In the genomic region with DNA sequence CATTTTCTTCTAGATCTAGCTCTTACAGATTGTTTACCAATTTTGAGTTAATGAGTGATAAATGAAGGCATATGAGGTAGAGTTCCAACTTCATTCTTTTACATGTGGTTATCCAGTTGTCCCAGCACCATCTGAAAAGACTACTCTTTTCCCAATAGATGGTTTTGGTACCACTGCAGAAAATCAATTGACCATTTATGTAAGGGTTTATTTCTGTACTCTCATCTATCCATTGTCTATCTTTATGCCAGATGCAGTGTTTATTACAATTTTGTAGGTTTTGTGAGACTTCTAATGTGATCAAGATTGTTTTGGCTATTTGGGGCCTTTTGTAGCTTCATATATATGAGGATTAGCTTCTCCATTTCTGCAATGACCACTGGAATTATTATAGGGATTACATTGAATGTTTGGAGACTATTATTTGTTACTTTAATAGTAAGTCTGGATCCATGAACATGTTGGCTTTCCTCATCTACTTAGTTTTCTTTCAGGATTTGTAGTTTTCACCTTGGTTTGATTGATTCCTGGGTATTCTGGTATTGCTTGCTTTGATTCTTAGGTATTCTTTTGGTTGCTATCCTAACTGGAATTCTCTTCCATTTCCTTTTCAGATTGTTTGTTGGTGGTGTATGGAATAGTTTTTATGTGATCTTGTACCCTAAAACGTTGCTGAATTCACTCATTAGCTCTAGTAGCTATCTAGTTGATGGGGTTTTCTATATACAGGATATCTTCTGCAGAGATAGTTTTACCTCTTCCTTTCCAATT, we compare ENCODE assay signal across 2 cellular contexts.
TF ChIP-seq lines count a peak whose summit lies in the region.

No MANE protein-coding gene starts in this region.

TF ChIP-seq in A549, 52 proteins besides CTCF, POLR2A, EP300 and RAD21:
- peak; percentile 93; the same call in 1 of the 2 replicates for TF ChIP-seq POLR2AphosphoS2 (conservative IDR thresholded peaks at IDR 0.05; ENCODE audit: low read length)
- 0 out of 2 replicates have a peak, but pooled peaks have one; percentile 18 for TF ChIP-seq EHF (CRISPR knock-in tag; IDR thresholded peaks at IDR 0.05)
- TF ChIP-seq MAFK (IDR thresholded peaks at IDR 0.05; ENCODE audit: partially characterized antibody) = no peak
TF ChIP-seq in A549: peak in this region for 2.

TF ChIP-seq in H1, 55 proteins besides CTCF, POLR2A, EP300 and RAD21:
- 0 out of 2 replicates have a peak, but pooled peaks have one; percentile 42 for TF ChIP-seq GTF2F1 (IDR thresholded peaks at IDR 0.05; ENCODE audit: borderline replicate concordance, low read depth, low read length)
- no peak for TF ChIP-seq RXRA (IDR thresholded peaks at IDR 0.05; ENCODE audit: insufficient read depth, low read depth, low read length)
- TF ChIP-seq CBX8 (IDR thresholded peaks at IDR 0.05; ENCODE audit: borderline replicate concordance, low read depth, low read length) = no peak
- TF ChIP-seq ASH2L (IDR thresholded peaks at IDR 0.05; ENCODE audit: low read length) = no peak
